11 cellular contexts compared by ENCODE assay signal in the genomic region with DNA sequence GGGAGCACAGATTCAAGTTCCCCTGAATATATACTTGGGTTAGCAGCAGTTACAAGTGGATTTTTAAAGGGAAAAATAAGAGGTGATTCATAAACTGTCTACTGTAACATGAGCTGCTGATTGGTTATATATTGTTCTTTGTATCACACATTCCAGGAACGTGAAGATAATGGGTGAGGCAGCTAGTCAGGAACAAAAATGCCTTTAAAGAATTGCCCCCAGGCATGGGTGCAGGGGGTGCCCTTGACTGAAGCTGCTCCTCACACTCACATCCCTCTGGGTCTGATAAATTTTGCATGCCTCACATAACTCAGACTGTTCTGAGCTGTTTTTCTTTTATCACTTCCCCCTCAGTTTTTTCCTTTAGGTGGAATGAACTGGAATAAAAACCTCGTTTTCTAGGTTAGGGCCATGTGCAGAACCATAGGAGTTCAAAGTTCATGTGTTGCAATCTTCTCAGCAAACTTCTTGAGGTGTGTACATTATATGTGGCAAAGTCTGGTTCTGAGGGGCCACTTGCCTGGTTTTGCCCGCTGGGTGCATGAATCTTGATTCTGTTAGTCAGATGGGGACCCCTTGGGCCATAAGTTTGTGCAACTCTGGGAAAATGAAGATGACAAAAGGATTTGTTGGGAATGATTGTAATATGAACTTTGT. TPM values are rescaled to one million over a fixed set of nuclear protein-coding genes. Genes with fewer than 3 reads are reported as not detected.
DNase-seq lines count a peak whose midpoint lies in the region; ATAC-seq, FAIRE-seq and TF ChIP-seq lines count a peak whose summit lies in the region.
"Had no signal": no experiment of that assay in that cellular context is flagged by ENCODE, and none has a peak within 500 bp of the region (broad histone marks: within the 10 kb centered on the region; RNA-seq: fewer than 3 reads in every experiment).

No MANE protein-coding gene starts in this region.

- DNase-seq in A549 (ENCODE audit: low read depth in 1 of 2, low spot score in 1 of 2) (peak; percentile 77 to 92), HFFc6 (peak; percentile 98), SW480 (ENCODE audit: low spot score) (peak; percentile 37), fibroblast of villous mesenchyme (ENCODE audit: low read depth) (peak; percentile 11), NCI-H2029 treated with DMSO at 0.1 percent for 48 hours (lab: John Stamatoyannopoulos, UW) (no peak), germinal center (ENCODE audit: low spot score) (no peak)
- DNase-seq: adrenal gland, KBM-7, NCI-H510A treated with DMSO at 0.1 percent for 48 hours had no signal

- TF ChIP-seq RAD21 in A549 (conservative IDR thresholded peaks at IDR 0.05 in 1 of 2, IDR thresholded peaks at IDR 0.05 in 1 of 2): no peak

- no peaks in the 10 kb centered on the region for H3K27me3 Mint-ChIP-seq in HFFc6 (ENCODE audit: insufficient read depth)

- H3K9me3 Mint-ChIP-seq in HFFc6: no peaks in the 10 kb centered on the region

- peaks cover 8% of the 10 kb centered on the region; the same call in 1 of the 2 replicates for H3K36me3 Mint-ChIP-seq in HFFc6 (ENCODE audit: low read depth)

- peak in 1 of 2 experiments; percentile 73; a peak in 2 of 5 replicates for TF ChIP-seq EP300 in A549 (IDR thresholded peaks at IDR 0.05)

- no peak for TF ChIP-seq POLR2A in A549 (IDR thresholded peaks at IDR 0.05; ENCODE audit: low read length)

- H3K9me3 ChIP-seq in A549: no peaks in the 10 kb centered on the region
- H3K9me3 ChIP-seq: adrenal gland had no signal

- TF ChIP-seq CTCF in A549 (IDR thresholded peaks at IDR 0.05) (no peak), HFFc6 (IDR thresholded peaks at IDR 0.05) (no peak), fibroblast of villous mesenchyme (IDR thresholded peaks at IDR 0.05; ENCODE audit: insufficient read depth, low read depth, low read length) (no peak)

- peak; percentile 96 to 99 for ATAC-seq in A549
- ATAC-seq in GM21447 (IDR thresholded peaks at IDR 0.05; ENCODE audit: unreplicated experiment): no peak
- ATAC-seq in GM18909 (IDR thresholded peaks at IDR 0.05; ENCODE audit: poor library complexity, unreplicated experiment): no peak

- peak overlapping the region; percentile 58 for H3K4me2 ChIP-seq in A549

- CTCF ChIA-PET in A549 (lab: Yijun Ruan, JAX): interaction anchor here (1.9 kb wide), 1 partner anchor 41 kb away, joined by 5 read pairs; no protein-coding TSS in a partner anchor

- WGBS in A549 (ENCODE audit: missing lambda C conversion rate): 14% methylated on average over 3 of the region's 3 CpGs

- POLR2A ChIA-PET in A549 (lab: Yijun Ruan, JAX): interaction anchor here (0.6 to 0.8 kb wide), 2 partner anchors 76 to 409 kb away, joined by 3 to 4 read pairs; partner anchors contain the start of gene SFT2D2

- H3K4me3 ChIP-seq in A549 (no peak overlapping the region), fibroblast of villous mesenchyme (ENCODE audit: low read depth, low read length) (no peak overlapping the region)
- H3K4me3 ChIP-seq: adrenal gland had no signal

- H3K4me1 ChIP-seq in A549: peaks cover 48% of the 10 kb centered on the region
- H3K4me1 ChIP-seq: adrenal gland had no signal

- H3K4me1 Mint-ChIP-seq in HFFc6 (ENCODE audit: low read depth): peaks cover 52% of the 10 kb centered on the region

- peak overlapping the region; percentile 26; the same call in 1 of the 2 replicates for H3K4me3 Mint-ChIP-seq in HFFc6

- no peak for FAIRE-seq in A549 (lab: Jason Lieb, UNC)

- peak overlapping the region; percentile 91 for H3K27ac Mint-ChIP-seq in HFFc6

- H3K27ac ChIP-seq in A549: peak overlapping the region; percentile 87 to 90
- H3K27ac ChIP-seq: adrenal gland had no signal

TF ChIP-seq in A549, 52 proteins besides CTCF, POLR2A, EP300 and RAD21:
- TF ChIP-seq, protein P1, sequence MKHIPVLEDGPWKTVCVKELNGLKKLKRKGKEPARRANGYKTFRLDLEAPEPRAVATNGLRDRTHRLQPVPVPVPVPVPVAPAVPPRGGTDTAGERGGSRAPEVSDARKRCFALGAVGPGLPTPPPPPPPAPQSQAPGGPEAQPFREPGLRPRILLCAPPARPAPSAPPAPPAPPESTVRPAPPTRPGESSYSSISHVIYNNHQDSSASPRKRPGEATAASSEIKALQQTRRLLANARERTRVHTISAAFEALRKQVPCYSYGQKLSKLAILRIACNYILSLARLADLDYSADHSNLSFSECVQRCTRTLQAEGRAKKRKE (CRISPR knock-in tag; IDR thresholded peaks at IDR 0.05; ENCODE audit: low read depth): 0 out of 2 replicates have a peak, but pooled peaks have one; percentile 41
- TF ChIP-seq FOSL2 (IDR thresholded peaks at IDR 0.05): 0 out of 2 replicates have a peak, but pooled peaks have one; percentile 22
- peak; percentile 75 for TF ChIP-seq FOSL2 (CRISPR knock-in tag; IDR thresholded peaks at IDR 0.05)
- TF ChIP-seq SMC3 (IDR thresholded peaks at IDR 0.05): peak; percentile 15; the same call in 1 of the 3 replicates
- peak; percentile 79 to 91; a peak in 3 of 4 replicates for TF ChIP-seq CEBPB (IDR thresholded peaks at IDR 0.05)
- peak; percentile 54 to 60; a peak in 3 of 5 replicates for TF ChIP-seq JUN (IDR thresholded peaks at IDR 0.05)
- peak; percentile 69; the same call in 1 of the 2 replicates for TF ChIP-seq ZNF302 (CRISPR knock-in tag; IDR thresholded peaks at IDR 0.05)
- peak; percentile 65; the same call in 1 of the 2 replicates for TF ChIP-seq EHF (CRISPR knock-in tag; IDR thresholded peaks at IDR 0.05)
- TF ChIP-seq NPAS2 (CRISPR knock-in tag; IDR thresholded peaks at IDR 0.05; ENCODE audit: borderline replicate concordance): peak; percentile 58
- peak; percentile 64; the same call in 1 of the 2 replicates for TF ChIP-seq GATA3 (IDR thresholded peaks at IDR 0.05; ENCODE audit: borderline replicate concordance)
- TF ChIP-seq RARB (CRISPR knock-in tag; IDR thresholded peaks at IDR 0.05): no peak
- no peak for TF ChIP-seq CHD4 (IDR thresholded peaks at IDR 0.05; ENCODE audit: borderline replicate concordance)
- no peak for TF ChIP-seq MYC (IDR thresholded peaks at IDR 0.05; ENCODE audit: borderline replicate concordance, low read length)
- TF ChIP-seq HOXA7 (CRISPR knock-in tag; IDR thresholded peaks at IDR 0.05): no peak
- 0 out of 2 replicates have a peak, but pooled peaks have one; percentile 38 for TF ChIP-seq BHLHE40 (IDR thresholded peaks at IDR 0.05; ENCODE audit: low read depth, low read length)
- TF ChIP-seq, protein P2, sequence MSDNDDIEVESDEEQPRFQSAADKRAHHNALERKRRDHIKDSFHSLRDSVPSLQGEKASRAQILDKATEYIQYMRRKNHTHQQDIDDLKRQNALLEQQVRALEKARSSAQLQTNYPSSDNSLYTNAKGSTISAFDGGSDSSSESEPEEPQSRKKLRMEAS (IDR thresholded peaks at IDR 0.05): peak; percentile 88
- TF ChIP-seq HOXB13 (CRISPR knock-in tag; IDR thresholded peaks at IDR 0.05; ENCODE audit: low read depth): no peak
- peak; percentile 49; the same call in 1 of the 2 replicates for TF ChIP-seq ESRRA (IDR thresholded peaks at IDR 0.05; ENCODE audit: borderline replicate concordance, low read length)
- TF ChIP-seq, protein P3, sequence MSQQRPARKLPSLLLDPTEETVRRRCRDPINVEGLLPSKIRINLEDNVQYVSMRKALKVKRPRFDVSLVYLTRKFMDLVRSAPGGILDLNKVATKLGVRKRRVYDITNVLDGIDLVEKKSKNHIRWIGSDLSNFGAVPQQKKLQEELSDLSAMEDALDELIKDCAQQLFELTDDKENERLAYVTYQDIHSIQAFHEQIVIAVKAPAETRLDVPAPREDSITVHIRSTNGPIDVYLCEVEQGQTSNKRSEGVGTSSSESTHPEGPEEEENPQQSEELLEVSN (IDR thresholded peaks at IDR 0.05; ENCODE audit: borderline replicate concordance, low read depth): peak; percentile 58; the same call in 1 of the 2 replicates
- no peak for TF ChIP-seq ZC3H11A (IDR thresholded peaks at IDR 0.05)

RNA-seq across cellular contexts. Expression of gene TBX19, which starts 21.1 kb away (rescaled TPM):
- polyA plus RNA-seq in A549 (2011; rRNA removed) (1.7 and 2.0 TPM in 2 replicates), A549 (2017; fragmentation: RNase III; extraction: RNeasy Plus Mini Kit Qiagen cat#74134 plus additional on column Dnase treatment) (0.97 to 1.0 TPM (median 0.98 TPM) in 3 replicates)
- polyA plus RNA-seq in A549 (2012; cell fraction: cytosol; rRNA removed): 0.69 and 0.89 TPM in 2 replicates
- polyA plus RNA-seq in A549 (2012; cell fraction: nucleus; rRNA removed): 2.6 and 2.9 TPM in 2 replicates
- polyA minus RNA-seq in A549 (2011; rRNA and poly(A)+ RNA removed): 1.2 TPM in 2 replicates
- under 1 TPM; 0.41 to 0.57 (median 0.49) TPM for total RNA-seq in HFFc6 (2021; fragmentation: NEBNext Ultra II Directional; extraction: Animal tissue kit (Norgen Biotek cat#: 25700))
- 0.64 and 0.86 TPM in 2 replicates for total RNA-seq in fibroblast of villous mesenchyme

Comparison
In these comparisons a context has a peak if more than half of its experiments do, and no peak if none do; other contexts are left out.
1. ATAC-seq: peak in A549 (2 of 2); none in GM21447 (single experiment) and GM18909 (single experiment).
2. DNase-seq: peak in A549 (2 of 2), HFFc6 (single experiment), SW480 (single experiment) and fibroblast of villous mesenchyme (single experiment); none in NCI-H2029 treated with DMSO at 0.1 percent for 48 hours (single experiment) and germinal center (single experiment).